1 cellular context compared by ENCODE assay signal in the genomic region with DNA sequence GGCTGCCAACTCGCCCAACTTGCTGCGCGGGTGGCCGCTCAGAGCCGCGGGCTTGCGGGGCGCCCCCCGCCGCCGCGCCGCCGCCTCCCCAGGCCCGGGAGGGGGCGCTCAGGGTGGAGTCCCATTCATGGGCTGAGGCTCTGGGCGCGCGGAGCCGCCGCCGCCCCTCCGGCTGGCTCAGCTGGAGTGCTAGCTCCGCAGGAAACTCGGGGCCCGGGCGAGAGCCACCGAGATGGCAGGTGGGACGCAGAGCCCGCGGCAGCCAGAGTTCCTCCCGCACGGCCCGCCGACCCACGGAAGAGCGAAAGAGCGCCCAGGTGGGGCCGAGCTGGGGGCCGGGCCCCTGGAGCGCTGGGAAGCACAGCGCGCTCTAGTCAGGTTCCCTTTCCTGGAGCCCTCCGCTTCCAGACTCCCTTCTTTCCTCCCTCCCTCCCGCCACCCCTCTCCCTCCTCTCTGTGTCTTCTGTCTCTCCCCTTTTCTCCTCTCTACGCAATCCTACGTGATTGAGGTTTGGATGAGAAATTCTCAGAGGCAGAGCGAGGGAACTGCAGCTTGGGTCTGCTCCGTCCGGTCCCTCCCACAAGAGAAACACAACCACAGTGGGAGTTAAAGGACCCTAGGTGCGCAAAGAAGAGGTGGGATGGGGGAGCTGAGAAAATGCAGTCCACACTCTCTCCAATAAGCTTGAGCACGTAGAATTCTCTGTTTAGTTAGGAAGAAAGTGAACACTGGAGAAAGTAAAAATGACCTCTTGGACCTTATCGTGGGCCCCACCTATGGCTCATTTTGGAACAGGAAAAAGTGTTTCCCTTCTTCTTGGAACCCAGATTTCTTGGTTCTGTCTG.
TF ChIP-seq lines count a peak whose summit lies in the region.

No MANE protein-coding gene starts in this region.

TF ChIP-seq in HEK293, 187 proteins besides CTCF, POLR2A, EP300 and RAD21 (continued from another document and continues in another):
- TF ChIP-seq, protein P1, sequence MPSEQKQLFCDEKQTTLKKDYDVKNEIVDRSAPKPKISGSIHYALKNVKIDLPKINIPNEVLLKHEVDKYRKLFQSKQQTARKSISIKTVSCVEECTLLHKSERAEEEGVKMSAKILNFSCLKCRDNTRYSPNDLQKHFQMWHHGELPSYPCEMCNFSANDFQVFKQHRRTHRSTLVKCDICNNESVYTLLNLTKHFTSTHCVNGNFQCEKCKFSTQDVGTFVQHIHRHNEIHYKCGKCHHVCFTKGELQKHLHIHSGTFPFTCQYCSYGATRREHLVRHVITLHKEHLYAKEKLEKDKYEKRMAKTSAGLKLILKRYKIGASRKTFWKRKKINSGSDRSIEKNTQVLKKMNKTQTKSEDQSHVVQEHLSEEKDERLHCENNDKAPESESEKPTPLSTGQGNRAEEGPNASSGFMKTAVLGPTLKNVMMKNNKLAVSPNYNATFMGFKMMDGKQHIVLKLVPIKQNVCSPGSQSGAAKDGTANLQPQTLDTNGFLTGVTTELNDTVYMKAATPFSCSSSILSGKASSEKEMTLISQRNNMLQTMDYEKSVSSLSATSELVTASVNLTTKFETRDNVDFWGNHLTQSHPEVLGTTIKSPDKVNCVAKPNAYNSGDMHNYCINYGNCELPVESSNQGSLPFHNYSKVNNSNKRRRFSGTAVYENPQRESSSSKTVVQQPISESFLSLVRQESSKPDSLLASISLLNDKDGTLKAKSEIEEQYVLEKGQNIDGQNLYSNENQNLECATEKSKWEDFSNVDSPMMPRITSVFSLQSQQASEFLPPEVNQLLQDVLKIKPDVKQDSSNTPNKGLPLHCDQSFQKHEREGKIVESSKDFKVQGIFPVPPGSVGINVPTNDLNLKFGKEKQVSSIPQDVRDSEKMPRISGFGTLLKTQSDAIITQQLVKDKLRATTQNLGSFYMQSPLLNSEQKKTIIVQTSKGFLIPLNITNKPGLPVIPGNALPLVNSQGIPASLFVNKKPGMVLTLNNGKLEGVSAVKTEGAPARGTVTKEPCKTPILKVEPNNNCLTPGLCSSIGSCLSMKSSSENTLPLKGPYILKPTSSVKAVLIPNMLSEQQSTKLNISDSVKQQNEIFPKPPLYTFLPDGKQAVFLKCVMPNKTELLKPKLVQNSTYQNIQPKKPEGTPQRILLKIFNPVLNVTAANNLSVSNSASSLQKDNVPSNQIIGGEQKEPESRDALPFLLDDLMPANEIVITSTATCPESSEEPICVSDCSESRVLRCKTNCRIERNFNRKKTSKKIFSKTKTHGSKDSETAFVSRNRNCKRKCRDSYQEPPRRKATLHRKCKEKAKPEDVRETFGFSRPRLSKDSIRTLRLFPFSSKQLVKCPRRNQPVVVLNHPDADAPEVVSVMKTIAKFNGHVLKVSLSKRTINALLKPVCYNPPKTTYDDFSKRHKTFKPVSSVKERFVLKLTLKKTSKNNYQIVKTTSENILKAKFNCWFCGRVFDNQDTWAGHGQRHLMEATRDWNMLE (tag by site-specific recombination; conservative IDR thresholded peaks at IDR 0.05; ENCODE audit: low read depth): no peak
- TF ChIP-seq GFI1B (tag by site-specific recombination; IDR thresholded peaks at IDR 0.05) (no peak), MZF1 (tag by site-specific recombination; IDR thresholded peaks at IDR 0.05; ENCODE audit: borderline replicate concordance) (no peak), SP7 (tag by site-specific recombination; IDR thresholded peaks at IDR 0.05) (peak; percentile 10; the same call in 1 of the 2 replicates), WT1 (tag by site-specific recombination; IDR thresholded peaks at IDR 0.05) (peak; percentile 26; the same call in 1 of the 2 replicates), ZNF37A (tag by site-specific recombination; IDR thresholded peaks at IDR 0.05) (no peak), ZNF311 (tag by site-specific recombination; IDR thresholded peaks at IDR 0.05; ENCODE audit: borderline replicate concordance) (no peak), GLIS2 (tag by site-specific recombination; IDR thresholded peaks at IDR 0.05) (peak; percentile 88), ZNF324 (tag by site-specific recombination; IDR thresholded peaks at IDR 0.05) (no peak), GLI4 (tag by site-specific recombination; IDR thresholded peaks at IDR 0.05) (no peak), ZNF157 (tag by site-specific recombination; IDR thresholded peaks at IDR 0.05) (no peak), ZNF354C (tag by site-specific recombination; IDR thresholded peaks at IDR 0.05; ENCODE audit: borderline replicate concordance, low read depth) (no peak), ZXDB (tag by site-specific recombination; IDR thresholded peaks at IDR 0.05) (peak; percentile 42; the same call in 1 of the 2 replicates), RBAK (tag by site-specific recombination; IDR thresholded peaks at IDR 0.05) (no peak), ZNF521 (tag by site-specific recombination; IDR thresholded peaks at IDR 0.05) (no peak), ZNF391 (tag by site-specific recombination; IDR thresholded peaks at IDR 0.05; ENCODE audit: borderline replicate concordance, low read depth) (no peak), ZNF654 (tag by site-specific recombination; IDR thresholded peaks at IDR 0.05; ENCODE audit: low read depth) (no peak), ZNF610 (tag by site-specific recombination; IDR thresholded peaks at IDR 0.05; ENCODE audit: borderline replicate concordance) (0 out of 2 replicates have a peak, but pooled peaks have one; percentile 33), HOXC10 (CRISPR knock-in tag; IDR thresholded peaks at IDR 0.05) (no peak), KLF1 (tag by site-specific recombination; IDR thresholded peaks at IDR 0.05) (no peak), ZNF585B (tag by site-specific recombination; IDR thresholded peaks at IDR 0.05) (no peak), ZNF629 (tag by site-specific recombination; IDR thresholded peaks at IDR 0.05) (peak; percentile 44; the same call in 1 of the 2 replicates), ZNF707 (tag by site-specific recombination; IDR thresholded peaks at IDR 0.05) (no peak), ZEB2 (tag by site-specific recombination; IDR thresholded peaks at IDR 0.05) (0 out of 2 replicates have a peak, but pooled peaks have one; percentile 12), KLF10 (tag by site-specific recombination; IDR thresholded peaks at IDR 0.05) (no peak), ZFHX2 (tag by site-specific recombination; conservative IDR thresholded peaks at IDR 0.05) (peak; percentile 39; the same call in 1 of the 2 replicates), GLIS1 (tag by site-specific recombination; IDR thresholded peaks at IDR 0.05) (peak; percentile 75), TRIM28 (IDR thresholded peaks at IDR 0.05; ENCODE audit: borderline replicate concordance, low read length) (no peak), ZNF558 (tag by site-specific recombination; IDR thresholded peaks at IDR 0.05) (no peak), ZNF660 (tag by site-specific recombination; IDR thresholded peaks at IDR 0.05) (0 out of 2 replicates have a peak, but pooled peaks have one; percentile 30), ZNF341 (tag by site-specific recombination; IDR thresholded peaks at IDR 0.05; ENCODE audit: low read depth) (peak; percentile 83), IKZF3 (tag by site-specific recombination; IDR thresholded peaks at IDR 0.05) (0 out of 2 replicates have a peak, but pooled peaks have one; percentile 21), ZNF701 (tag by site-specific recombination; IDR thresholded peaks at IDR 0.05) (no peak), EGR2 (tag by site-specific recombination; IDR thresholded peaks at IDR 0.05; ENCODE audit: low read depth) (0 out of 2 replicates have a peak, but pooled peaks have one; percentile 32), ZNF292 (tag by site-specific recombination; IDR thresholded peaks at IDR 0.05; ENCODE audit: borderline replicate concordance, low read depth) (no peak), ZNF785 (tag by site-specific recombination; IDR thresholded peaks at IDR 0.05) (no peak), SCRT2 (tag by site-specific recombination; IDR thresholded peaks at IDR 0.05) (no peak), ZNF146 (tag by site-specific recombination; IDR thresholded peaks at IDR 0.05) (no peak), BCL11B (tag by site-specific recombination; IDR thresholded peaks at IDR 0.05; ENCODE audit: low read depth) (no peak), SETDB1 (IDR thresholded peaks at IDR 0.05; ENCODE audit: insufficient read length, low read length) (no peak)
- TF ChIP-seq, protein P2, sequence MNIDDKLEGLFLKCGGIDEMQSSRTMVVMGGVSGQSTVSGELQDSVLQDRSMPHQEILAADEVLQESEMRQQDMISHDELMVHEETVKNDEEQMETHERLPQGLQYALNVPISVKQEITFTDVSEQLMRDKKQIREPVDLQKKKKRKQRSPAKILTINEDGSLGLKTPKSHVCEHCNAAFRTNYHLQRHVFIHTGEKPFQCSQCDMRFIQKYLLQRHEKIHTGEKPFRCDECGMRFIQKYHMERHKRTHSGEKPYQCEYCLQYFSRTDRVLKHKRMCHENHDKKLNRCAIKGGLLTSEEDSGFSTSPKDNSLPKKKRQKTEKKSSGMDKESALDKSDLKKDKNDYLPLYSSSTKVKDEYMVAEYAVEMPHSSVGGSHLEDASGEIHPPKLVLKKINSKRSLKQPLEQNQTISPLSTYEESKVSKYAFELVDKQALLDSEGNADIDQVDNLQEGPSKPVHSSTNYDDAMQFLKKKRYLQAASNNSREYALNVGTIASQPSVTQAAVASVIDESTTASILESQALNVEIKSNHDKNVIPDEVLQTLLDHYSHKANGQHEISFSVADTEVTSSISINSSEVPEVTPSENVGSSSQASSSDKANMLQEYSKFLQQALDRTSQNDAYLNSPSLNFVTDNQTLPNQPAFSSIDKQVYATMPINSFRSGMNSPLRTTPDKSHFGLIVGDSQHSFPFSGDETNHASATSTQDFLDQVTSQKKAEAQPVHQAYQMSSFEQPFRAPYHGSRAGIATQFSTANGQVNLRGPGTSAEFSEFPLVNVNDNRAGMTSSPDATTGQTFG (tag by site-specific recombination; IDR thresholded peaks at IDR 0.05; ENCODE audit: borderline replicate concordance): no peak
- TF ChIP-seq, protein P3, sequence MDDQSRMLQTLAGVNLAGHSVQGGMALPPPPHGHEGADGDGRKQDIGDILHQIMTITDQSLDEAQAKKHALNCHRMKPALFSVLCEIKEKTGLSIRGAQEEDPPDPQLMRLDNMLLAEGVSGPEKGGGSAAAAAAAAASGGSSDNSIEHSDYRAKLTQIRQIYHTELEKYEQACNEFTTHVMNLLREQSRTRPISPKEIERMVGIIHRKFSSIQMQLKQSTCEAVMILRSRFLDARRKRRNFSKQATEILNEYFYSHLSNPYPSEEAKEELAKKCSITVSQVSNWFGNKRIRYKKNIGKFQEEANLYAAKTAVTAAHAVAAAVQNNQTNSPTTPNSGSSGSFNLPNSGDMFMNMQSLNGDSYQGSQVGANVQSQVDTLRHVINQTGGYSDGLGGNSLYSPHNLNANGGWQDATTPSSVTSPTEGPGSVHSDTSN (CRISPR knock-in tag; IDR thresholded peaks at IDR 0.05): no peak
- TF ChIP-seq, protein P4, sequence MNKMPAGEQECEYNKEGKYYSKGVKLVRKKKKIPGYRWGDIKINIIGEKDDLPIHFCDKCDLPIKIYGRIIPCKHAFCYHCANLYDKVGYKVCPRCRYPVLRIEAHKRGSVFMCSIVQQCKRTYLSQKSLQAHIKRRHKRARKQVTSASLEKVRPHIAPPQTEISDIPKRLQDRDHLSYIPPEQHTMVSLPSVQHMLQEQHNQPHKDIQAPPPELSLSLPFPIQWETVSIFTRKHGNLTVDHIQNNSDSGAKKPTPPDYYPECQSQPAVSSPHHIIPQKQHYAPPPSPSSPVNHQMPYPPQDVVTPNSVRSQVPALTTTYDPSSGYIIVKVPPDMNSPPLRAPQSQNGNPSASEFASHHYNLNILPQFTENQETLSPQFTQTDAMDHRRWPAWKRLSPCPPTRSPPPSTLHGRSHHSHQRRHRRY (tag by site-specific recombination; IDR thresholded peaks at IDR 0.05): no peak
- TF ChIP-seq, protein P5, sequence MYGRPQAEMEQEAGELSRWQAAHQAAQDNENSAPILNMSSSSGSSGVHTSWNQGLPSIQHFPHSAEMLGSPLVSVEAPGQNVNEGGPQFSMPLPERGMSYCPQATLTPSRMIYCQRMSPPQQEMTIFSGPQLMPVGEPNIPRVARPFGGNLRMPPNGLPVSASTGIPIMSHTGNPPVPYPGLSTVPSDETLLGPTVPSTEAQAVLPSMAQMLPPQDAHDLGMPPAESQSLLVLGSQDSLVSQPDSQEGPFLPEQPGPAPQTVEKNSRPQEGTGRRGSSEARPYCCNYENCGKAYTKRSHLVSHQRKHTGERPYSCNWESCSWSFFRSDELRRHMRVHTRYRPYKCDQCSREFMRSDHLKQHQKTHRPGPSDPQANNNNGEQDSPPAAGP (tag by site-specific recombination; IDR thresholded peaks at IDR 0.05): peak; percentile 30; the same call in 1 of the 2 replicates
- TF ChIP-seq, protein P6, sequence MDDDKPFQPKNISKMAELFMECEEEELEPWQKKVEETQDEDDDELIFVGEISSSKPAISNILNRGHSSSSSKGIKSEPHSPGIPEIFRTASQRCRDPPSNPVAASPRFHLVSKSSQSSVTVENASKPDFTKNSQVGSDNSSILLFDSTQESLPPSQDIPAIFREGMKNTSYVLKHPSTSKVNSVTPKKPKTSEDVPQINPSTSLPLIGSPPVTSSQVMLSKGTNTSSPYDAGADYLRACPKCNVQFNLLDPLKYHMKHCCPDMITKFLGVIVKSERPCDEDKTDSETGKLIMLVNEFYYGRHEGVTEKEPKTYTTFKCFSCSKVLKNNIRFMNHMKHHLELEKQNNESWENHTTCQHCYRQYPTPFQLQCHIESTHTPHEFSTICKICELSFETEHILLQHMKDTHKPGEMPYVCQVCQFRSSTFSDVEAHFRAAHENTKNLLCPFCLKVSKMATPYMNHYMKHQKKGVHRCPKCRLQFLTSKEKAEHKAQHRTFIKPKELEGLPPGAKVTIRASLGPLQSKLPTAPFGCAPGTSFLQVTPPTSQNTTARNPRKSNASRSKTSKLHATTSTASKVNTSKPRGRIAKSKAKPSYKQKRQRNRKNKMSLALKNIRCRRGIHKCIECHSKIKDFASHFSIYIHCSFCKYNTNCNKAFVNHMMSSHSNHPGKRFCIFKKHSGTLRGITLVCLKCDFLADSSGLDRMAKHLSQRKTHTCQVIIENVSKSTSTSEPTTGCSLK (tag by site-specific recombination; IDR thresholded peaks at IDR 0.05): no peak
- TF ChIP-seq, protein P7, sequence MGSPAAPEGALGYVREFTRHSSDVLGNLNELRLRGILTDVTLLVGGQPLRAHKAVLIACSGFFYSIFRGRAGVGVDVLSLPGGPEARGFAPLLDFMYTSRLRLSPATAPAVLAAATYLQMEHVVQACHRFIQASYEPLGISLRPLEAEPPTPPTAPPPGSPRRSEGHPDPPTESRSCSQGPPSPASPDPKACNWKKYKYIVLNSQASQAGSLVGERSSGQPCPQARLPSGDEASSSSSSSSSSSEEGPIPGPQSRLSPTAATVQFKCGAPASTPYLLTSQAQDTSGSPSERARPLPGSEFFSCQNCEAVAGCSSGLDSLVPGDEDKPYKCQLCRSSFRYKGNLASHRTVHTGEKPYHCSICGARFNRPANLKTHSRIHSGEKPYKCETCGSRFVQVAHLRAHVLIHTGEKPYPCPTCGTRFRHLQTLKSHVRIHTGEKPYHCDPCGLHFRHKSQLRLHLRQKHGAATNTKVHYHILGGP (tag by site-specific recombination; IDR thresholded peaks at IDR 0.05): no peak
